ENCODE assay signal across 1 cellular context in genomic region chr4:127965062-127965802, GRCh38.
TF ChIP-seq lines count a peak whose summit lies in the region.

Gene ABHD18, plus strand, starts transcription at chr4:127965406. Its CDS starts 17,550 bp downstream, at chr4:127982956.
Gene MFSD8, minus strand, starts transcription at chr4:127965173. Its CDS starts 40 bp downstream, at chr4:127965133.

TF ChIP-seq in HepG2, 621 proteins besides CTCF, POLR2A, EP300 and RAD21 (continued from another document and continues in another):
- TF ChIP-seq ARID5B (CRISPR knock-in tag; IDR thresholded peaks at IDR 0.05) (peak; percentile 44), KLF11 (CRISPR knock-in tag; IDR thresholded peaks at IDR 0.05) (peak; percentile 28; the same call in 1 of the 2 replicates), ZNF501 (CRISPR knock-in tag; IDR thresholded peaks at IDR 0.05) (peak; percentile 70), ATF5 (CRISPR knock-in tag; IDR thresholded peaks at IDR 0.05; ENCODE audit: low read depth) (no peak), ZFP62 (CRISPR knock-in tag; IDR thresholded peaks at IDR 0.05) (no peak), SP140L (CRISPR knock-in tag; IDR thresholded peaks at IDR 0.05; ENCODE audit: borderline replicate concordance) (0 out of 2 replicates have a peak, but pooled peaks have one; percentile 43), RARA (CRISPR knock-in tag; IDR thresholded peaks at IDR 0.05) (peak; percentile 86), TAF1 (CRISPR knock-in tag; IDR thresholded peaks at IDR 0.05) (peak; percentile 90), ZNF44 (CRISPR knock-in tag; IDR thresholded peaks at IDR 0.05) (peak; percentile 59; the same call in 1 of the 2 replicates), AGO2 (optimal IDR thresholded peaks at IDR 0.05; ENCODE audit: low read depth, low read length) (peak; percentile 25), RNF2 (conservative IDR thresholded peaks at IDR 0.05; ENCODE audit: low read depth) (no peak; the same call in 1 of the 2 replicates), ZNF331 (CRISPR knock-in tag; IDR thresholded peaks at IDR 0.05) (peak; percentile 73), ZNF18 (CRISPR knock-in tag; IDR thresholded peaks at IDR 0.05; ENCODE audit: insufficient replicate concordance) (peak; percentile 28), ATF4 (CRISPR knock-in tag; IDR thresholded peaks at IDR 0.05) (peak in 1 of 2 experiments; percentile 68; a peak in 2 of 4 replicates), SNAPC4 (CRISPR knock-in tag; IDR thresholded peaks at IDR 0.05) (peak; percentile 2; the same call in 1 of the 2 replicates), SIX1 (CRISPR knock-in tag; IDR thresholded peaks at IDR 0.05; ENCODE audit: borderline replicate concordance) (no peak), ZBTB20 (CRISPR knock-in tag; IDR thresholded peaks at IDR 0.05; ENCODE audit: borderline replicate concordance, low read depth) (0 out of 2 replicates have a peak, but pooled peaks have one; percentile 62), ZNF737 (CRISPR knock-in tag; IDR thresholded peaks at IDR 0.05; ENCODE audit: borderline replicate concordance) (no peak), TCF7 (IDR thresholded peaks at IDR 0.05; ENCODE audit: low read depth) (no peak), RXRA (CRISPR knock-in tag; IDR thresholded peaks at IDR 0.05) (peak; percentile 94), ZNF557 (CRISPR knock-in tag; IDR thresholded peaks at IDR 0.05) (no peak), PREB (CRISPR knock-in tag; IDR thresholded peaks at IDR 0.05) (peak; percentile 37; the same call in 1 of the 2 replicates), GPN1 (CRISPR knock-in tag; IDR thresholded peaks at IDR 0.05; ENCODE audit: borderline replicate concordance) (no peak), ZNF589 (CRISPR knock-in tag; conservative IDR thresholded peaks at IDR 0.05) (no peak), HDAC6 (IDR thresholded peaks at IDR 0.05; ENCODE audit: low read depth, low read length) (no peak), ZNF143 (CRISPR knock-in tag; IDR thresholded peaks at IDR 0.05) (0 out of 2 replicates have a peak, but pooled peaks have one; percentile 14), NFIB (CRISPR knock-in tag; IDR thresholded peaks at IDR 0.05; ENCODE audit: borderline replicate concordance) (no peak), ZBTB21 (CRISPR knock-in tag; IDR thresholded peaks at IDR 0.05) (no peak), ZHX1 (CRISPR knock-in tag; IDR thresholded peaks at IDR 0.05; ENCODE audit: low read depth) (peak; percentile 84), E2F2 (CRISPR knock-in tag; IDR thresholded peaks at IDR 0.05; ENCODE audit: borderline replicate concordance) (no peak), CEBPG (CRISPR knock-in tag; IDR thresholded peaks at IDR 0.05) (no peak), KDM5A (IDR thresholded peaks at IDR 0.05; ENCODE audit: borderline replicate concordance, low read length) (peak; percentile 57; the same call in 1 of the 2 replicates), NR2F1 (CRISPR knock-in tag; IDR thresholded peaks at IDR 0.05) (peak; percentile 92 to 93), KDM6A (CRISPR knock-in tag; IDR thresholded peaks at IDR 0.05; ENCODE audit: low read depth) (peak; percentile 36; the same call in 1 of the 2 replicates), ZNF230 (CRISPR knock-in tag; IDR thresholded peaks at IDR 0.05) (0 out of 2 replicates have a peak, but pooled peaks have one; percentile 24), ZNF343 (CRISPR knock-in tag; IDR thresholded peaks at IDR 0.05) (peak; percentile 18; the same call in 1 of the 2 replicates), GTF3A (CRISPR knock-in tag; conservative IDR thresholded peaks at IDR 0.05) (no peak), ZBTB42 (CRISPR knock-in tag; IDR thresholded peaks at IDR 0.05) (0 out of 2 replicates have a peak, but pooled peaks have one; percentile 51), ELF1 (CRISPR knock-in tag; IDR thresholded peaks at IDR 0.05) (peak; percentile 91), RFX5 (IDR thresholded peaks at IDR 0.05; ENCODE audit: low read depth, low read length) (no peak), TEAD3 (CRISPR knock-in tag; optimal IDR thresholded peaks at IDR 0.05; ENCODE audit: borderline replicate concordance) (peak; percentile 80), ZNF263 (CRISPR knock-in tag; IDR thresholded peaks at IDR 0.05) (peak; percentile 81), ZNF720 (CRISPR knock-in tag; IDR thresholded peaks at IDR 0.05) (no peak), FOXK2 (IDR thresholded peaks at IDR 0.05) (peak; percentile 70; the same call in 1 of the 2 replicates), ZSCAN25 (CRISPR knock-in tag; IDR thresholded peaks at IDR 0.05) (no peak; the same call in 1 of the 2 replicates), ZNF639 (CRISPR knock-in tag; conservative IDR thresholded peaks at IDR 0.05) (peak; percentile 90), ZC3H13 (CRISPR knock-in tag; IDR thresholded peaks at IDR 0.05) (peak; percentile 82), PRPF4 (IDR thresholded peaks at IDR 0.05; ENCODE audit: low read depth, low read length, poor library complexity, severe bottlenecking) (no peak)
